ENCODE assay signal across 8 cellular contexts in the genomic region with DNA sequence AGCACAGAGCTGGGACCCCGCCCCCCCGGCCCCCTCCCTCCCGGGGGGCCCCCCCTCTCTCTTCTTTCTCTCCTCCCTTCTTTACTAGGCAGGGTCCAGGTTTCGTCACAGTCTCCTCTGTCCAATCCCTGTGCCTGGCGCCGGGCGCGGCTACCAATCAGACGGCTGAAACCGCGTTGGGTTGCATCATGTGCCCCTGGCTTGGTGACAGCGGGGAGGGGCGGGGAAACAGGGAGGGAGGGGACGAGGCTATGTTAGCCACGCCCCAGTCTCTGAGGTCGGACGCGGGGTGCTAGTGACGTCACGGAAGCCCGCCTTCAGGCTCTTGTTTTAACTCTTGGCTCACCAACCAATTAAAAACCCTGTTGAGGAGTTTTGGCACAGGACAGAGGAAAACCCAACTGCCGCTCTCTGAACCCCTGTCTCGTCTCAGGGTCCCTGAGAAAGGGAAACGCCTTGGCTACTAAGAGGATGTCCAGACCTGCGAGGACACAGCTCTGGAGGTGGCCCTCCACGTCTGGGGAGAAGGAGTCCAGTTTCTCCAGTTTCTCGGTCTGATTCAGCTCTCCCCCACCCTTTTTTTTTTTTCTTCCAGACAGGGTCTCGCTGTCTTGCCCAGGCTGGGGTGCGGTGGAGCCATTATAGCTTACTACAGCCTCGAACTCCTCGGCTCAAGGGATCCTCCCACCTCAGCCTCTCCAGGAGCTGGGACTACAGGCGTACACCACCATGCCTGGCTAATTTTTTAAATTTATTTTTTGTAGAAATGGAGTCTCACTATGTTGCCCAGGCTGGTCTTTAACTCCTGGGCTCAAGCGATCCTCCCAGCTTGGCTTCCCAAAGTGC. TPM values are rescaled to one million over a fixed set of nuclear protein-coding genes. Genes with fewer than 3 reads are reported as not detected.
DNase-seq lines count a peak whose midpoint lies in the region; ATAC-seq and TF ChIP-seq lines count a peak whose summit lies in the region.

No MANE protein-coding gene starts in this region.

- H4K20me1 ChIP-seq in PC-9 (ENCODE audit: insufficient read depth): no peaks in the 10 kb centered on the region

- no peaks in the 10 kb centered on the region for H3K9me2 ChIP-seq in PC-9 (ENCODE audit: insufficient read depth)

- intact Hi-C loops in PC-9 (cut with micrococcal nuclease; ENCODE audit: unreplicated experiment): loop anchor here (1.0 to 5.0 kb wide), 3 partner anchors 68 to 350 kb away; a partner anchor contains a TSS

- H3K27ac ChIP-seq in PC-9: peak overlapping the region; percentile 61
- H3K27ac ChIP-seq in esophagus (ENCODE audit: low read depth in 2 of 2, low read length in 1 of 2): peak overlapping the region; percentile 97

- CTCF ChIA-PET in PC-9 (lab: Charles Lee): interaction anchor here (0.6 to 2.4 kb wide), 5 partner anchors 10 to 99 kb away, joined by 3 to 5 read pairs (median 5); no protein-coding TSS in a partner anchor

- H3K4me3 ChIP-seq in PC-9 (peak overlapping the region; percentile 95), esophagus (ENCODE audit: low read depth in 1 of 2, low read length in 2 of 2) (peak overlapping the region; percentile 94 to 96)

- H3K27me3 ChIP-seq in PC-9 (ENCODE audit: insufficient read depth, low read depth) (no peaks in the 10 kb centered on the region), esophagus (ENCODE audit: control insufficient read depth in 1 of 2, insufficient read depth in 2 of 2, low read length in 2 of 2) (no peaks in the 10 kb centered on the region)

- DNase-seq in DMS114 treated with DMSO at 0.1 percent for 48 hours (lab: John Stamatoyannopoulos, UW; ENCODE audit: unreplicated experiment): peak; percentile 97
- DNase-seq in KBM-7: peak; percentile 99
- DNase-seq in PC-9: peak; percentile 94 to 98
- DNase-seq in activated T-cell treated with anti-CD3 and anti-CD28 coated beads, Interleukin-2, amount 50 U/mL, for 48 hours: peak; percentile 99
- DNase-seq in mucosa of gallbladder (ENCODE audit: low spot score): peak; percentile 100
- peak; percentile 91 to 95 for DNase-seq in stimulated activated CD8-positive, alpha-beta memory T cell treated with anti-CD3 and anti-CD28 coated beads, Interleukin-4, amount 100 ng/mL, for 1 hour (ENCODE audit: low read depth in 2 of 2, low spot score in 1 of 2)

- H3K79me2 ChIP-seq in PC-9 (ENCODE audit: low read depth): peaks cover 32% of the 10 kb centered on the region

- no peak for TF ChIP-seq CTCF in PC-9 (conservative IDR thresholded peaks at IDR 0.05)

- no peaks in the 10 kb centered on the region for H3K36me3 ChIP-seq in PC-9 (ENCODE audit: low read depth)
- H3K36me3 ChIP-seq in esophagus (ENCODE audit: control insufficient read depth in 2 of 2, insufficient read depth in 2 of 2, low read length in 1 of 2): peaks cover 0 to 6% of the 10 kb centered on the region in 2 donors

- BruUV-seq in PC-9 (replicated peaks; lab: Mats Ljungman, UMichigan): TSS peak; percentile 46

- in situ Hi-C loops in KBM-7 (cut with MboI; ENCODE audit: low pct_unique_long_range_greater_than_20kb, low sequenced_read_pairs): no loop called here

- H3K9me3 ChIP-seq in PC-9 (ENCODE audit: insufficient read depth, low read depth) (no peaks in the 10 kb centered on the region), esophagus (ENCODE audit: control insufficient read depth in 2 of 2, insufficient read depth in 1 of 2, low read depth in 1 of 2, low read length in 1 of 2) (peaks cover 0 to 2% of the 10 kb centered on the region in 2 donors)

- peak overlapping the region; percentile 76 for H2AFZ ChIP-seq in PC-9

- 2% methylated on average over 30 to 33 of the region's 33 CpGs for WGBS in esophagus, 2 donors

- POLR2A ChIA-PET in PC-9 (lab: Charles Lee; ENCODE audit: unreplicated experiment): interaction anchor here (0.5 to 0.7 kb wide), 4 partner anchors 55 to 877 kb away, joined by 3 to 10 read pairs (median 6); no protein-coding TSS in a partner anchor

- H3F3A ChIP-seq in PC-9 (ENCODE audit: insufficient read depth, low read depth): peaks cover 37% of the 10 kb centered on the region

- ATAC-seq in GM21723 (IDR thresholded peaks at IDR 0.05; ENCODE audit: unreplicated experiment): peak; percentile 54

- peak overlapping the region; percentile 93 for H3K4me2 ChIP-seq in PC-9

- H3K4me1 ChIP-seq in PC-9 (replicated peaks; ENCODE audit: insufficient read depth) (peaks cover 46% of the 10 kb centered on the region), esophagus (ENCODE audit: control insufficient read depth in 2 of 2, insufficient read depth in 2 of 2, low read length in 1 of 2) (peaks cover 4 to 14% of the 10 kb centered on the region in 2 donors)

RNA-seq across cellular contexts. Expression of a gene that starts 0.4 kb away (rescaled TPM):
- 22.5 and 32.2 TPM in 2 replicates for total RNA-seq in PC-9 (2021)
- 10 to 100 TPM; 49.4 to 84.6 TPM for polyA plus RNA-seq in esophagus
- total RNA-seq in mucosa of gallbladder: 36.1 TPM

RNA-seq across cellular contexts. Expression of a gene that starts 4.4 kb away (rescaled TPM):
- total RNA-seq in PC-9 (2021) (0.25 TPM in 1 of 2 replicates, not detected in the other), mucosa of gallbladder (0.49 TPM)
- under 1 TPM; 0.22 to 0.42 TPM for polyA plus RNA-seq in esophagus

RNA-seq across cellular contexts. Expression of a gene that starts 5.1 kb away (rescaled TPM):
- total RNA-seq in PC-9 (2021) (1.4 and 1.8 TPM in 2 replicates), mucosa of gallbladder (8.1 TPM)
- polyA plus RNA-seq in esophagus: 1 to 10 TPM; 1.3 to 1.5 TPM

RNA-seq across cellular contexts. Expression of a gene that starts 18.2 kb away (rescaled TPM):
- total RNA-seq in PC-9 (2021): 25.5 and 28.3 TPM in 2 replicates
- 10 to 100 TPM in 1 of 2 donors, 1 to 10 TPM in 1; 7.6 to 12.0 TPM for polyA plus RNA-seq in esophagus
- 30.8 TPM for total RNA-seq in mucosa of gallbladder

Comparison
In these comparisons a context has a peak if more than half of its experiments do, and no peak if none do; other contexts are left out.
1. Peak in every context shown above with its lines: DNase-seq, ATAC-seq, H3K4me3 ChIP-seq and H3K27ac ChIP-seq.